Comparison of ENCODE assay signal across 9 cellular contexts in genomic region chr18:63444567-63444966, GRCh38. TPM values are rescaled to one million over a fixed set of nuclear protein-coding genes. Genes with fewer than 3 reads are reported as not detected.
DNase-seq lines count a peak whose midpoint lies in the region; ATAC-seq and TF ChIP-seq lines count a peak whose summit lies in the region.
"Had no signal": no experiment of that assay in that cellular context is flagged by ENCODE, and none has a peak within 500 bp of the region (broad histone marks: within the 10 kb centered on the region; RNA-seq: fewer than 3 reads in every experiment).

No MANE protein-coding gene starts in this region.

- H3K27me3 ChIP-seq in left lung (no peaks in the 10 kb centered on the region), ovary (no peaks in the 10 kb centered on the region), SK-N-SH (ENCODE audit: insufficient read depth) (no peaks in the 10 kb centered on the region)

- no peaks in the 10 kb centered on the region for H3K9me3 Mint-ChIP-seq in activated T-helper 17 cell treated with anti-CD3 and anti-CD28 coated beads, Interleukin-2, amount 50 U/mL, for 72 hours
- H3K9me3 Mint-ChIP-seq: activated T-cell treated with anti-CD3 and anti-CD28 coated beads, Interleukin-2, amount 50 U/mL, for 72 hours had no signal

- H3K36me3 ChIP-seq in left lung (no peaks in the 10 kb centered on the region), ovary (no peaks in the 10 kb centered on the region), SK-N-SH (replicated peaks in 1 of 2; ENCODE audit: control insufficient read depth in 1 of 2, insufficient read depth in 2 of 2, low read length in 1 of 2) (no peaks in the 10 kb centered on the region)

- H3K36me3 Mint-ChIP-seq in activated T-helper 17 cell treated with anti-CD3 and anti-CD28 coated beads, Interleukin-2, amount 50 U/mL, for 72 hours (ENCODE audit: low read depth) = no peaks in the 10 kb centered on the region

- intact Hi-C loops in left lung (cut with DNase I) = loop anchor here in 1 of 2 donors (10.0 kb wide), 1 partner anchor 430 kb away; no protein-coding TSS in a partner anchor
- intact Hi-C loops in ovary (cut with DNase I) = loop anchor here in 1 of 4 donors (10.0 kb wide), 1 partner anchor 430 kb away; no protein-coding TSS in a partner anchor

- no peak for TF ChIP-seq RAD21 in SK-N-SH (IDR thresholded peaks at IDR 0.05; ENCODE audit: low read length)

- TF ChIP-seq POLR2A in ovary (IDR thresholded peaks at IDR 0.05) = no peak

- no peak overlapping the region for H3K27ac Mint-ChIP-seq in activated T-helper 17 cell treated with anti-CD3 and anti-CD28 coated beads, Interleukin-2, amount 50 U/mL, for 72 hours
- H3K27ac Mint-ChIP-seq: activated T-cell treated with anti-CD3 and anti-CD28 coated beads, Interleukin-2, amount 50 U/mL, for 72 hours had no signal

- POLR2A ChIA-PET in SK-N-SH (lab: Yijun Ruan, JAX) = no interaction called here

- TF ChIP-seq EP300 in ovary (IDR thresholded peaks at IDR 0.05) (no peak), SK-N-SH (IDR thresholded peaks at IDR 0.05; ENCODE audit: borderline replicate concordance in 1 of 2, low read depth in 1 of 2, low read length in 1 of 2) (no peak)

- H3F3A ChIP-seq in SK-N-SH (replicated peaks; ENCODE audit: insufficient read depth) = peaks cover 3% of the 10 kb centered on the region

- no peaks in the 10 kb centered on the region for H3K9me2 ChIP-seq in SK-N-SH

- TF ChIP-seq CTCF in AG09309 (IDR thresholded peaks at IDR 0.05; ENCODE audit: control insufficient read depth, insufficient read depth, low read depth, low read length, missing control alignments) = no peak
- no peak for TF ChIP-seq CTCF in left lung (IDR thresholded peaks at IDR 0.05)
- no peak for TF ChIP-seq CTCF in ovary (IDR thresholded peaks at IDR 0.05)
- TF ChIP-seq CTCF in SK-N-SH (IDR thresholded peaks at IDR 0.05) = no peak

- no peak overlapping the region for H3K4me3 Mint-ChIP-seq in activated T-helper 17 cell treated with anti-CD3 and anti-CD28 coated beads, Interleukin-2, amount 50 U/mL, for 72 hours
- H3K4me3 Mint-ChIP-seq: activated T-cell treated with anti-CD3 and anti-CD28 coated beads, Interleukin-2, amount 50 U/mL, for 72 hours had no signal

- H3K4me1 ChIP-seq in left lung (peaks cover 0 to 16% of the 10 kb centered on the region in 2 donors), ovary (ENCODE audit: insufficient read depth) (no peaks in the 10 kb centered on the region), SK-N-SH (ENCODE audit: control insufficient read depth in 1 of 2, insufficient read depth in 2 of 2, low read depth in 1 of 2, low read length in 1 of 2) (0 out of 4 replicates have a peak, but pooled peaks cover 0 to 6% of the 10 kb centered on the region in 2 experiments)

- peak; percentile 83 for DNase-seq in AG09309 (ENCODE audit: low read depth)
- DNase-seq in left lung = no peak
- DNase-seq in activated CD4-positive, CD25-positive, alpha-beta regulatory T cell (lab: John Stamatoyannopoulos, UW) = no peak
- no peak for DNase-seq in ovary
- DNase-seq in SK-N-SH = no peak
- DNase-seq: activated T-cell treated with anti-CD3 and anti-CD28 coated beads, Interleukin-2, amount 50 U/mL, for 72 hours had no signal

- H3K4me2 ChIP-seq in SK-N-SH = no peak overlapping the region

- no peaks in the 10 kb centered on the region for H3K4me1 Mint-ChIP-seq in activated T-helper 17 cell treated with anti-CD3 and anti-CD28 coated beads, Interleukin-2, amount 50 U/mL, for 72 hours

- CTCF ChIA-PET in SK-N-SH (lab: Yijun Ruan, JAX) = interaction anchor here (0.8 to 1.2 kb wide), 3 partner anchors 103 to 428 kb away, joined by 3 read pairs; no protein-coding TSS in a partner anchor

- no peak overlapping the region for H3K4me3 ChIP-seq in AG09309 (ENCODE audit: control insufficient read depth, low read depth, low read length)
- H3K4me3 ChIP-seq in left lung = no peak overlapping the region
- no peak overlapping the region for H3K4me3 ChIP-seq in ovary
- H3K4me3 ChIP-seq in SK-N-SH (ENCODE audit: low read depth in 2 of 2, low read length in 1 of 2) = no peak overlapping the region

- H3K27ac ChIP-seq in left lung (peak overlapping the region in 1 of 2 donors; percentile 81), ovary (no peak overlapping the region), SK-N-SH (ENCODE audit: low read depth in 2 of 2, low read length in 1 of 2) (no peak overlapping the region)

- ATAC-seq in HG03103 (IDR thresholded peaks at IDR 0.05; ENCODE audit: low read depth, unreplicated experiment) (peak; percentile 48), left lung (peak; percentile 72), GM21529 (IDR thresholded peaks at IDR 0.05; ENCODE audit: unreplicated experiment) (no peak)
- peak; percentile 48 for ATAC-seq in activated T-helper 17 cell treated with anti-CD3 and anti-CD28 coated beads, Interleukin-2, amount 50 U/mL, for 72 hours (replicated peaks)

- no peaks in the 10 kb centered on the region for H3K79me2 ChIP-seq in SK-N-SH (ENCODE audit: insufficient read depth)

- H4K20me1 ChIP-seq in SK-N-SH (ENCODE audit: insufficient read depth) = no peaks in the 10 kb centered on the region

- H3K27me3 Mint-ChIP-seq in activated T-helper 17 cell treated with anti-CD3 and anti-CD28 coated beads, Interleukin-2, amount 50 U/mL, for 72 hours = no peaks in the 10 kb centered on the region

- WGBS in ovary, 3 donors = 79 to 89% (median 89%) methylated on average over 6 of the region's 6 CpGs
- 74% methylated on average over 6 of the region's 6 CpGs for WGBS in SK-N-SH (ENCODE audit: low lambda C conversion rate)

- H3K9me3 ChIP-seq in left lung (no peaks in the 10 kb centered on the region), ovary (no peaks in the 10 kb centered on the region), SK-N-SH (no peaks in the 10 kb centered on the region)

- H3K9ac ChIP-seq in SK-N-SH = no peak overlapping the region

- no peak overlapping the region for H2AFZ ChIP-seq in SK-N-SH (ENCODE audit: low read depth)

TF ChIP-seq in SK-N-SH, 30 proteins besides CTCF, POLR2A, EP300 and RAD21:
- TF ChIP-seq REST (IDR thresholded peaks at IDR 0.05; ENCODE audit: low read depth, low read length) (no peak), POLR2AphosphoS5 (IDR thresholded peaks at IDR 0.05; ENCODE audit: low read depth, low read length) (no peak), RFX5 (IDR thresholded peaks at IDR 0.05; ENCODE audit: low read length) (no peak), MXI1 (IDR thresholded peaks at IDR 0.05; ENCODE audit: low read depth, low read length) (no peak)

RNA-seq across cellular contexts. Expression of gene VPS4B, which starts 22.3 kb away (rescaled TPM):
- 10 to 100 TPM; 63.8 to 72.3 TPM for total RNA-seq in activated T-helper 17 cell treated with anti-CD3 and anti-CD28 coated beads, Interleukin-2, amount 50 U/mL, for 72 hours
- 10 to 100 TPM; 57.0 to 71.4 TPM for total RNA-seq in left lung
- total RNA-seq in ovary = 10 to 100 TPM; 20.7 to 43.4 (median 36.2) TPM
- polyA plus RNA-seq in ovary = 10 to 100 TPM; 18.6 to 27.5 TPM
- 15.0 and 18.0 TPM in 2 replicates for polyA plus RNA-seq in SK-N-SH (2012; rRNA removed)
- 20.8 and 23.5 TPM in 2 replicates for polyA plus RNA-seq in SK-N-SH (2012; cell fraction: cytosol; rRNA removed)
- polyA plus RNA-seq in SK-N-SH (2012; cell fraction: nucleus; rRNA removed) = 8.2 and 13.0 TPM in 2 replicates

RNA-seq across cellular contexts. Expression of gene SERPINB5, which starts 32.2 kb away (rescaled TPM):
- total RNA-seq in activated T-helper 17 cell treated with anti-CD3 and anti-CD28 coated beads, Interleukin-2, amount 50 U/mL, for 72 hours = not detected
- under 1 TPM in 1 of 2 donors, not detected in 1; 0.34 TPM for total RNA-seq in left lung
- total RNA-seq in ovary = under 1 TPM in 2 of 7 donors, not detected in 5; 0.23 to 0.31 TPM
- polyA plus RNA-seq in ovary = under 1 TPM in 1 of 2 donors, not detected in 1; 0.02 TPM
- polyA plus RNA-seq in SK-N-SH (2012; rRNA removed) = not detected in 2 replicates
- polyA plus RNA-seq in SK-N-SH (2012; cell fraction: cytosol; rRNA removed) = 0.01 TPM in 1 of 2 replicates, not detected in the other
- polyA plus RNA-seq in SK-N-SH (2012; cell fraction: nucleus; rRNA removed) = not detected in 2 replicates
- total RNA-seq: activated T-cell treated with anti-CD3 and anti-CD28 coated beads, Interleukin-2, amount 50 U/mL, for 72 hours had no signal
